Comparison of ENCODE assay signal across 9 cellular contexts in the genomic region with DNA sequence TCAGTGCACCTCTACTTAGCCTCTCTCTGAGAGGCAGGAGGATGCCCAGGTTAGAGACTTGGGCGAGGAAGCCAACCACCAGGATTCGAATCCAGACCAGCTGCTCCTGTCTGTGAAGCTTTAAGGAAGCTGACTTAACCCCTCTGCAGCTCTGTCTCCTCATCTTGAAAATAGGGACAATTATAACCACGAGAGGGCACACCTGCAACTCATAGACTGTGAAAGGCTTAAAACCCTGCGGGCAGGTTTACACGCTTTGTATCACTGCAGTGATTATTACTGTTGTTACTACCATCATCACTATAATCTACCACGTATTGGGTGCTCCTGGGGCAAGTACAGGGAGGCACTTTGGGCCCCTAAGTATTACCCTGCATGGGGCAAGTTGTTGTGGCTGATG.
A peak's percentile ranks its signal among the peaks of the same experiment; 100 is the strongest.
DNase-seq lines count a peak whose midpoint lies in the region; ATAC-seq, FAIRE-seq and TF ChIP-seq lines count a peak whose summit lies in the region.
"Had no signal": no experiment of that assay in that cellular context is flagged by ENCODE, and none has a peak within 500 bp of the region (broad histone marks: within the 10 kb centered on the region; RNA-seq: fewer than 3 reads in every experiment).

No MANE protein-coding gene starts in this region.

- FAIRE-seq in bronchial epithelial cell (lab: Jason Lieb, UNC) = no peak
- FAIRE-seq in frontal cortex (lab: Jason Lieb, UNC) = no peak
- FAIRE-seq: astrocyte had no signal

- ATAC-seq in GM18868 (IDR thresholded peaks at IDR 0.05; ENCODE audit: unreplicated experiment) = peak; percentile 33

- H3F3A ChIP-seq in smooth muscle cell (ENCODE audit: low read depth) = no peaks in the 10 kb centered on the region

- 63% methylated on average over 6 of the region's 6 CpGs for WGBS in smooth muscle cell (ENCODE audit: low lambda C conversion rate)

- H3K27ac ChIP-seq in smooth muscle cell (ENCODE audit: low read depth) = no peak overlapping the region

- H3K27me3 ChIP-seq in BE2C (no peaks in the 10 kb centered on the region), bronchial epithelial cell (ENCODE audit: control insufficient read depth, insufficient read depth, low read length) (no peaks in the 10 kb centered on the region), smooth muscle cell (ENCODE audit: low read depth) (no peaks in the 10 kb centered on the region)

- TF ChIP-seq CTCF in BE2C (IDR thresholded peaks at IDR 0.05; ENCODE audit: low read depth, low read length) = peak; percentile 43
- TF ChIP-seq CTCF in bronchial epithelial cell (IDR thresholded peaks at IDR 0.05; ENCODE audit: insufficient read depth, low read length, severe bottlenecking) = peak; percentile 37
- no peak for TF ChIP-seq CTCF in smooth muscle cell (IDR thresholded peaks at IDR 0.05; ENCODE audit: borderline replicate concordance, insufficient read depth, poor library complexity, severe bottlenecking)

- no peaks in the 10 kb centered on the region for H4K20me1 ChIP-seq in smooth muscle cell (ENCODE audit: low read depth)

- H3K9me3 ChIP-seq in BE2C (peaks cover 5% of the 10 kb centered on the region; the same call in 1 of the 2 replicates), smooth muscle cell (replicated peaks; ENCODE audit: low read depth) (no peaks in the 10 kb centered on the region)

- H3K4me2 ChIP-seq in smooth muscle cell = no peak overlapping the region

- H3K4me1 ChIP-seq in BE2C = no peaks in the 10 kb centered on the region
- H3K4me1 ChIP-seq in smooth muscle cell (ENCODE audit: low read depth) = no peaks in the 10 kb centered on the region

- no peak overlapping the region for H3K9ac ChIP-seq in smooth muscle cell (ENCODE audit: low read depth)

- H3K4me3 ChIP-seq in BE2C (ENCODE audit: low read depth, low read length) (no peak overlapping the region), bronchial epithelial cell (ENCODE audit: low read depth, low read length) (no peak overlapping the region), smooth muscle cell (no peak overlapping the region)

- no peaks in the 10 kb centered on the region for H3K79me2 ChIP-seq in smooth muscle cell (ENCODE audit: low read depth)

- H3K36me3 ChIP-seq in BE2C (no peaks in the 10 kb centered on the region), bronchial epithelial cell (ENCODE audit: control insufficient read depth, insufficient read depth, low read length) (no peaks in the 10 kb centered on the region), smooth muscle cell (ENCODE audit: low read depth) (no peaks in the 10 kb centered on the region)

- DNase-seq in BE2C = peak; percentile 23
- DNase-seq in NCI-H748 (lab: John Stamatoyannopoulos, UW; ENCODE audit: unreplicated experiment) = peak; percentile 81
- DNase-seq in bronchial epithelial cell (ENCODE audit: low read depth) = peak; percentile 48
- DNase-seq in NCI-H226 = no peak
- DNase-seq in smooth muscle cell (lab: John Stamatoyannopoulos, UW; ENCODE audit: unreplicated experiment) = no peak
- no peak for DNase-seq in frontal cortex (ENCODE audit: low spot score in 2 of 2)
- DNase-seq in kidney glomerular epithelial cell (lab: John Stamatoyannopoulos, UW) = no peak

- no peak overlapping the region for H2AFZ ChIP-seq in smooth muscle cell (ENCODE audit: low read depth)

Comparison
In these comparisons a context has a peak if more than half of its experiments do, and no peak if none do; other contexts are left out.
1. DNase-seq: peak in BE2C (single experiment), NCI-H748 (single experiment) and bronchial epithelial cell (single experiment); none in NCI-H226 (single experiment), smooth muscle cell (single experiment), frontal cortex (0 of 2) and kidney glomerular epithelial cell (single experiment).